9 cellular contexts compared by ENCODE assay signal in the genomic region with DNA sequence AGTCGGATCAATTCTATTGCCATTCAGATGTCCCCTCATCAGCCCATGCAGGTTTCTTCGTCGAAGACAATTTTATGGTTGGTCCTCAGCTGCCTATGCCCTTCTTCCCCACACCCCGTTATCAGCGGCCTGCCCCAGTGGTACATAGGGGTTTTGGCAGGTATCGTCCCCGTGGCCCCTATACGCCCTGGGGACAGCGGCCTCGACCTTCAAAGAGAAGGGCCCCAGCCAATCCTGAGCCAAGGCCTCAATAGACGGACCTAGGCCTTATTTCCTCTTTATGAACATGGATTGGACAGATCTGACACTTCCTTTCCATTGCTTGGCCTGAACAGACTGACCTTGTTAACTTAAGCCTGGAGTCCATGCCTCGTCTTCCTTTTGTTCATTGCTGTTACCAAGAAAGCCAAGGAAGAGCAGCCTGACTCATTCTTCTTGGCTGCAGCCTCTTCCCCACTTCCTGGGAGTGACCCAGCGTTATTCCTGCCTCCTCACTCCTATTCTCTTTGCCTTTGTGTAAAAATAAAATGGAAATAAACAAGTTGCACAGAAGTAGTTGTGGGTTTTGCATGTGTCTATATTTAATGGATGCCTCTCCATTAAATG.
DNase-seq lines count a peak whose midpoint lies in the region; ATAC-seq, FAIRE-seq and TF ChIP-seq lines count a peak whose summit lies in the region.
"Had no signal": no experiment of that assay in that cellular context is flagged by ENCODE, and none has a peak within 500 bp of the region (broad histone marks: within the 10 kb centered on the region; RNA-seq: fewer than 3 reads in every experiment).

No MANE protein-coding gene starts in this region.

- DNase-seq in activated CD4-positive, alpha-beta T cell treated with anti-CD3 and anti-CD28 coated beads for 36 hours: no peak
- no peak for DNase-seq in activated CD4-positive, alpha-beta T cell treated with anti-CD3 and anti-CD28 coated beads for 1 hour
- DNase-seq in RWPE1 (ENCODE audit: low spot score) (peak; percentile 79), epithelial cell of prostate (ENCODE audit: low read depth, low spot score) (peak; percentile 52), renal cortical epithelial cell (ENCODE audit: low read depth) (peak; percentile 81), D721Med (ENCODE audit: insufficient read length, low spot score) (no peak)
- DNase-seq: glutamatergic neuron had no signal

- ATAC-seq in activated CD4-positive, alpha-beta T cell treated with anti-CD3 and anti-CD28 coated beads for 36 hours: no peak
- ATAC-seq in activated CD4-positive, CD25-positive, alpha-beta regulatory T cell treated with anti-CD3 and anti-CD28 coated beads, Interleukin-2, amount 50 U/mL, for 24 hours: no peak
- ATAC-seq in GM18909 (IDR thresholded peaks at IDR 0.05; ENCODE audit: poor library complexity, unreplicated experiment): no peak

- peak overlapping the region; percentile 76 for H3K27ac Mint-ChIP-seq in activated CD4-positive, alpha-beta T cell treated with anti-CD3 and anti-CD28 coated beads for 36 hours

- H3K9me3 Mint-ChIP-seq in activated CD4-positive, alpha-beta T cell treated with anti-CD3 and anti-CD28 coated beads for 36 hours (ENCODE audit: low read depth): peaks cover 9% of the 10 kb centered on the region

- H3K27ac ChIP-seq in RWPE1 (peak overlapping the region; percentile 86), epithelial cell of prostate (peak overlapping the region; percentile 90)

- FAIRE-seq in D721Med (lab: Jason Lieb, UNC): no peak

- peaks cover 46% of the 10 kb centered on the region for H3K4me1 Mint-ChIP-seq in activated CD4-positive, alpha-beta T cell treated with anti-CD3 and anti-CD28 coated beads for 36 hours

- CTCF ChIA-PET in activated CD4-positive, alpha-beta T cell treated with anti-CD3 and anti-CD28 coated beads for 36 hours (lab: Charles Lee): no interaction called here
- CTCF ChIA-PET in RWPE1 (lab: Yijun Ruan, JAX): no interaction called here

- peaks cover 71% of the 10 kb centered on the region for H3K36me3 Mint-ChIP-seq in activated CD4-positive, alpha-beta T cell treated with anti-CD3 and anti-CD28 coated beads for 36 hours (ENCODE audit: low read depth)

- no peak overlapping the region for H3K4me3 Mint-ChIP-seq in activated CD4-positive, alpha-beta T cell treated with anti-CD3 and anti-CD28 coated beads for 36 hours

- POLR2A ChIA-PET in activated CD4-positive, alpha-beta T cell treated with anti-CD3 and anti-CD28 coated beads for 36 hours (lab: Charles Lee): no interaction called here
- POLR2A ChIA-PET in RWPE1 (lab: Yijun Ruan, JAX; ENCODE audit: low non-redundant PET): no interaction called here

- no peak for TF ChIP-seq CTCF in RWPE1 (conservative IDR thresholded peaks at IDR 0.05; ENCODE audit: low read depth)
- TF ChIP-seq CTCF in D721Med (IDR thresholded peaks at IDR 0.05; ENCODE audit: insufficient read depth, missing control alignments): no peak

- H3K27me3 Mint-ChIP-seq in activated CD4-positive, alpha-beta T cell treated with anti-CD3 and anti-CD28 coated beads for 36 hours: no peaks in the 10 kb centered on the region

- intact Hi-C loops in activated CD4-positive, alpha-beta T cell treated with anti-CD3 and anti-CD28 coated beads for 36 hours (cut with DNase I, micrococcal nuclease): loop anchor here in 1 of 2 experiments (5.0 kb wide), 1 partner anchor 41 kb away; no protein-coding TSS in a partner anchor

Comparison
In these comparisons a context has a peak if more than half of its experiments do, and no peak if none do; other contexts are left out.
1. DNase-seq: peak in RWPE1 (single experiment), epithelial cell of prostate (single experiment) and renal cortical epithelial cell (single experiment); none in activated CD4-positive, alpha-beta T cell treated with anti-CD3 and anti-CD28 coated beads for 36 hours (single experiment), activated CD4-positive, alpha-beta T cell treated with anti-CD3 and anti-CD28 coated beads for 1 hour (single experiment) and D721Med (single experiment).